Comparison of ENCODE assay signal across 18 cellular contexts in genomic region chr4:153169811-153170210, GRCh38. TPM values are rescaled to one million over a fixed set of nuclear protein-coding genes. Genes with fewer than 3 reads are reported as not detected.
DNase-seq lines count a peak whose midpoint lies in the region; ATAC-seq and TF ChIP-seq lines count a peak whose summit lies in the region.
"Had no signal": no experiment of that assay in that cellular context is flagged by ENCODE, and none has a peak within 500 bp of the region (broad histone marks: within the 10 kb centered on the region; RNA-seq: fewer than 3 reads in every experiment).

No MANE protein-coding gene starts in this region.

- H3K4me3 Mint-ChIP-seq in endodermal cell, result no peak overlapping the region
- H3K4me3 Mint-ChIP-seq: IgD-negative memory B cell had no signal

- no peak overlapping the region for H3K4me3 ChIP-seq in endodermal cell (ENCODE audit: low read length)
- H3K4me3 ChIP-seq: BLaER1, HAP-1 had no signal

- H3K9me3 ChIP-seq in endodermal cell (ENCODE audit: control insufficient read depth, low read length), result peaks cover 5% of the 10 kb centered on the region
- H3K9me3 ChIP-seq: BLaER1, HAP-1 had no signal

- WGBS in endodermal cell (ENCODE audit: insufficient coverage in 1 of 2, insufficient read length in 1 of 2), 2 experiments, result 68 to 72% methylated on average over 7 to 8 of the region's 8 CpGs

- peaks cover 4% of the 10 kb centered on the region for H3K9me3 Mint-ChIP-seq in endodermal cell

- no peak for ATAC-seq in activated CD4-positive, CD25-positive, alpha-beta regulatory T cell treated with anti-CD3 and anti-CD28 coated beads, Interleukin-2, amount 50 U/mL, for 24 hours
- ATAC-seq: Panc1 had no signal

- H3K36me3 Mint-ChIP-seq in endodermal cell (ENCODE audit: low read depth), result no peaks in the 10 kb centered on the region

- in situ Hi-C loops in SK-MEL-5 (cut with HindIII; ENCODE audit: low pct_unique_long_range_greater_than_20kb, low sequenced_read_pairs), result no loop called here

- H3K4me1 ChIP-seq in endodermal cell (ENCODE audit: control insufficient read depth, insufficient read depth, low read length), result no peaks in the 10 kb centered on the region

- TF ChIP-seq CTCF in endodermal cell (conservative IDR thresholded peaks at IDR 0.05), result no peak

- peaks cover 2% of the 10 kb centered on the region for H3K27me3 Mint-ChIP-seq in endodermal cell (ENCODE audit: insufficient read depth)

- DNase-seq in SK-MEL-5 (ENCODE audit: low read depth, low spot score) (peak; percentile 95), endodermal cell (no peak), midbrain (lab: John Stamatoyannopoulos, UW) (peak; percentile 86), substantia nigra (lab: John Stamatoyannopoulos, UW) (peak in 46 of 49 donors; percentile 11 to 86 (median 58)), kidney tubule cell (ENCODE audit: low spot score) (no peak), germinal center (ENCODE audit: low spot score) (no peak), HK-2 (ENCODE audit: unreplicated experiment) (no peak)
- DNase-seq: DMS 273 treated with DMSO at 0.1 percent for 48 hours, NCI-H1417, NCI-H1930, NCI-H2171, NCI-H510A, Right ventricle myocardium superior had no signal

- H3K27me3 ChIP-seq in endodermal cell (ENCODE audit: control insufficient read depth, insufficient read depth, low read length, poor library complexity, severe bottlenecking), result no peaks in the 10 kb centered on the region
- H3K27me3 ChIP-seq: BLaER1 had no signal

- no peaks in the 10 kb centered on the region for H3K4me1 Mint-ChIP-seq in endodermal cell

- no peak overlapping the region for H3K27ac Mint-ChIP-seq in endodermal cell
- H3K27ac Mint-ChIP-seq: IgD-negative memory B cell had no signal

- H3K9ac ChIP-seq in endodermal cell (ENCODE audit: extremely low read depth, low read length, poor library complexity, severe bottlenecking), result no peak overlapping the region
- H3K9ac ChIP-seq: BLaER1 had no signal

- H3K27ac ChIP-seq in endodermal cell (ENCODE audit: low read depth, low read length) (peak overlapping the region; percentile 25), substantia nigra (ENCODE audit: low read depth, low read length, poor library complexity, severe bottlenecking) (peak overlapping the region; percentile 95)
- H3K27ac ChIP-seq: BLaER1 had no signal

- H3K36me3 ChIP-seq in endodermal cell (ENCODE audit: control insufficient read depth, insufficient read depth, low read length), result no peaks in the 10 kb centered on the region
- H3K36me3 ChIP-seq: BLaER1, HAP-1 had no signal

RNA-seq across cellular contexts. Expression of gene TRIM2, which starts 34.4 kb away (rescaled TPM):
- total RNA-seq in SK-MEL-5 (2014; rRNA removed; shearing (Covaris generic)), result 127 and 131 TPM in 2 replicates
- 69.0 and 87.0 TPM in 2 replicates for polyA plus RNA-seq in SK-MEL-5 (2015; cell fraction: cytosol; rRNA removed)
- polyA plus RNA-seq in SK-MEL-5 (2015; cell fraction: nucleus; rRNA removed), result 57.7 and 62.0 TPM in 2 replicates
- total RNA-seq in endodermal cell, result 10 to 100 TPM; 31.8 to 56.1 TPM
- 83.8 TPM for polyA plus RNA-seq in endodermal cell (2013, experiment 1 of 2)
- 72.7 TPM for polyA plus RNA-seq in endodermal cell (2013, experiment 2 of 2)

Comparison
In these comparisons a context has a peak if more than half of its experiments do, and no peak if none do; other contexts are left out.
1. DNase-seq: peak in SK-MEL-5 (single experiment), midbrain (single experiment) and substantia nigra (46 of 49); none in endodermal cell (single experiment), kidney tubule cell (single experiment), germinal center (single experiment) and HK-2 (single experiment).